ENCODE assay signal across 10 cellular contexts in the genomic region with DNA sequence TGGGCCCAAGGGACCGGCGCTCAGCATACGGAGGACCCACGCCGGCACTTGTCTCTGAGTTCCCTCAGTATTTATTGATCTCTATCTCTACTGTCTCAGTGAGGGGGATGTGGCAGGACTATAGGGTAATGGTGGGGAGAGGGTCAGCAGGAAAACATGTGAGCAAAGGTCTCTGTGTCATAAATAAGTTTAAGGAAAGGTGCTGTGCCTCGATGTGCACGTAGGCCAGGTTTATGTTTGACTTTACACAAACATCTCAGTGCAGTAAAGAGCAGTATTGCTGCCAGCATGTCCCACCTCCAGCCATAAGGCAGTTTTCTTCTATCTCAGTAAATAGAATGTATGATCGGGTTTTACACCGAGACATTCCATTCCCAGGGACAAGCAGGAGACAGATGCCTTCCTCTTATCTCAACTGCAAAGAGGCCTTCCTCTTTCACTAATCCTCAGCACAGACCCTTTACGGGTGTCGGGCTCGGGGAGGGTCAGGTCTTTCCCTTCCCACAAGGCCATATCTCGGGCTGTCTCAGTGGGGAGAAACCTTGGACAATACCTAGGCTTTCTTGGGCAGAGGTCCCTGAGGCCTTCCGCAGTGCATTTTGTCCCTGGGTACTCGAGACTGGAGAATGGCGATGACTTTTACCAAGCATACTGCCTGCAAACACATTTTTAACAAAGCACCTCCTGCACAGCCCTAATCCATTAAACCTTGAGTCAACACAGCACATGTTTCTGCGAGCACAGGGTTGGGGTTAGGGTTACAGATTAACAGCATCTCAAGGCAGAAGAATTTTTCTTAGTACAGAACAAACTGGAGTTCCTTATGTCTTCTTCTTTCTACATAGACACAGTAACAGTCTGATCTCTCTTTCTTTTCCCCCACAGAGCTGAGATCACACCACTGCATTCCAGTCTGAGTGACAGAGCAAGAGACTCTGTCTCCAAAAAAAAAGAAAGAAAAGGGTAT. TPM values are rescaled to one million over a fixed set of nuclear protein-coding genes. Genes with fewer than 3 reads are reported as not detected.
DNase-seq lines count a peak whose midpoint lies in the region; ATAC-seq, FAIRE-seq and TF ChIP-seq lines count a peak whose summit lies in the region.
"Not testable (repeated sequence)": the region's sequence is repeated elsewhere in the genome, so short reads cannot be mapped to it uniquely, and the experiment has no call there.
"Had no signal": no experiment of that assay in that cellular context is flagged by ENCODE, and none has a peak within 500 bp of the region (broad histone marks: within the 10 kb centered on the region; RNA-seq: fewer than 3 reads in every experiment).

No MANE protein-coding gene starts in this region.

- peak overlapping the region; percentile 23 for H3K4me2 ChIP-seq in trophoblast cell (ENCODE audit: low read length)

- H3K79me1 ChIP-seq in trophoblast cell (ENCODE audit: low read length): not testable (repeated sequence)

- H3K4ac ChIP-seq in trophoblast cell (ENCODE audit: low read depth, low read length): not testable (repeated sequence)

- TF ChIP-seq CTCF in WTC11 (IDR thresholded peaks at IDR 0.05); colonic mucosa (IDR thresholded peaks at IDR 0.05): not testable (repeated sequence)

- peak overlapping the region; percentile 73 for H4K91ac ChIP-seq in trophoblast cell (ENCODE audit: low read depth, low read length)

- not testable (repeated sequence) for H3K36me3 ChIP-seq in colonic mucosa; mesodermal cell (ENCODE audit: control insufficient read depth, insufficient read depth, low read length); trophoblast cell (ENCODE audit: control insufficient read depth in 1 of 2, insufficient read depth in 2 of 2, low read length in 2 of 2)

- peak overlapping the region; percentile 88 for H2BK120ac ChIP-seq in trophoblast cell (ENCODE audit: insufficient read depth, low read length, poor library complexity)

- not testable (repeated sequence) for H3K27me3 ChIP-seq in colonic mucosa; trophoblast cell (ENCODE audit: insufficient read depth, low read length)

- peak overlapping the region; percentile 84 for H2BK12ac ChIP-seq in trophoblast cell (ENCODE audit: low read length)

- H4K12ac ChIP-seq in trophoblast cell (ENCODE audit: low read depth, low read length): not testable (repeated sequence)

- H3K18ac ChIP-seq in trophoblast cell (ENCODE audit: low read length): not testable (repeated sequence)

- H3K4me1 ChIP-seq in colonic mucosa; trophoblast cell (ENCODE audit: control insufficient read depth in 1 of 2, insufficient read depth in 2 of 2, low read length in 2 of 2): not testable (repeated sequence)
- H3K4me1 ChIP-seq in mesodermal cell (ENCODE audit: control insufficient read depth, insufficient read depth, low read length, poor library complexity, severe bottlenecking): peaks cover 26% of the 10 kb centered on the region

- H4K8ac ChIP-seq in trophoblast cell (ENCODE audit: low read depth, low read length): peak overlapping the region; percentile 74

- peak overlapping the region; percentile 60 for H3K27ac ChIP-seq in colonic mucosa
- peak overlapping the region; percentile 96 for H3K27ac ChIP-seq in mesodermal cell (ENCODE audit: low read depth, low read length, severe bottlenecking)
- H3K27ac ChIP-seq in trophoblast cell (ENCODE audit: low read depth, low read length): peak overlapping the region; percentile 93

- CTCF ChIA-PET in WTC11 (lab: Charles Lee): not testable (repeated sequence)

- not testable (repeated sequence) for H3K4me3 Mint-ChIP-seq in WTC11

- H2AFZ ChIP-seq in trophoblast cell (ENCODE audit: insufficient read depth, low read length, poor library complexity): not testable (repeated sequence)

- intact Hi-C loops in colonic mucosa (cut with DNase I): not testable (repeated sequence)

- H3K4me3 ChIP-seq in colonic mucosa; mesodermal cell (ENCODE audit: extremely low read depth, insufficient read depth, low read length, poor library complexity, severe bottlenecking); trophoblast cell (ENCODE audit: low read depth, low read length): not testable (repeated sequence)

- H3K27me3 Mint-ChIP-seq in WTC11 (ENCODE audit: low read depth): not testable (repeated sequence)

- POLR2A ChIA-PET in WTC11 (lab: Charles Lee): not testable (repeated sequence)

- H3K27ac Mint-ChIP-seq in WTC11: not testable (repeated sequence)

- not testable (repeated sequence) for H3K79me2 ChIP-seq in trophoblast cell (ENCODE audit: control insufficient read depth, insufficient read depth, low read length, poor library complexity)

- not testable (repeated sequence) for H3K23ac ChIP-seq in trophoblast cell (ENCODE audit: low read length)

- H3K36me3 Mint-ChIP-seq in WTC11: not testable (repeated sequence)

- DNase-seq in GM18507 (ENCODE audit: extremely low spot score, insufficient read length, low read depth); WTC11 (ENCODE audit: low spot score); trophoblast cell: not testable (repeated sequence)
- DNase-seq in NCI-H82 (lab: John Stamatoyannopoulos, UW): peak; percentile 87
- peak; percentile 61 for DNase-seq in colonic mucosa
- peak; percentile 81 for DNase-seq in islet precursor cell

- H3K14ac ChIP-seq in trophoblast cell (ENCODE audit: low read length): peak overlapping the region; percentile 33

- not testable (repeated sequence) for H2AK5ac ChIP-seq in trophoblast cell (ENCODE audit: low read length)

- not testable (repeated sequence) for H3K9me3 ChIP-seq in colonic mucosa; mesodermal cell (ENCODE audit: control insufficient read depth, low read length); trophoblast cell (ENCODE audit: insufficient read depth, low read depth, low read length)

- peak; percentile 44; the same call in 1 of the 2 replicates for ATAC-seq in WTC11

- 76 to 80% methylated on average over 4 to 7 of the region's 17 CpGs for WGBS in mesodermal cell (ENCODE audit: insufficient coverage in 2 of 2), 2 experiments
- WGBS in trophoblast cell (ENCODE audit: extremely low coverage, insufficient coverage, insufficient read length): no CpG with 5 or more reads among the region's 17 CpGs

- H2BK5ac ChIP-seq in trophoblast cell (ENCODE audit: low read depth, low read length, poor library complexity): peak overlapping the region; percentile 73

- H3K4me1 Mint-ChIP-seq in WTC11: peaks cover 27% of the 10 kb centered on the region

- H3K9ac ChIP-seq in colonic mucosa (ENCODE audit: low read depth in 2 of 2, low read length in 2 of 2); trophoblast cell (ENCODE audit: low read length): not testable (repeated sequence)

- FAIRE-seq in GM18507 (lab: Jason Lieb, UNC): peak; percentile 68

- not testable (repeated sequence) for H3K9me3 Mint-ChIP-seq in WTC11

RNA-seq across cellular contexts. Expression of a gene that starts 24.5 kb away (rescaled TPM):
- total RNA-seq in WTC11 (2021) (not detected in 3 replicates), colonic mucosa (10 to 100 TPM in 1 of 2 donors, 1 to 10 TPM in 1; 7.1 to 27.7 TPM)
- polyA plus RNA-seq in mesodermal cell (2013, experiment 1 of 2): not detected
- polyA plus RNA-seq in mesodermal cell (2013, experiment 2 of 2): 0.15 TPM
- polyA plus RNA-seq in trophoblast cell (2013): 0.83 and 1.1 TPM in 2 replicates
- total RNA-seq: M059J, Right ventricle myocardium inferior had no signal
- polyA plus RNA-seq: BJ had no signal
